In genomic region chr9:23842531-23843129, GRCh38 we compare ENCODE assay signal across 1 cellular context.
TF ChIP-seq lines count a peak whose summit lies in the region.

No MANE protein-coding gene starts in this region.

TF ChIP-seq in SK-N-SH, 30 proteins besides CTCF, POLR2A, EP300 and RAD21 (continued from another document):
- TF ChIP-seq USF2 (IDR thresholded peaks at IDR 0.05; ENCODE audit: borderline replicate concordance, low read depth, low read length), result no peak
- no peak for TF ChIP-seq TCF12 (IDR thresholded peaks at IDR 0.05)
- no peak for TF ChIP-seq YY1 (IDR thresholded peaks at IDR 0.05; ENCODE audit: low read depth)
- no peak for TF ChIP-seq TEAD4 (IDR thresholded peaks at IDR 0.05; ENCODE audit: borderline replicate concordance, insufficient read depth)
- TF ChIP-seq POLR2AphosphoS5 (IDR thresholded peaks at IDR 0.05; ENCODE audit: low read depth, low read length), result no peak
- TF ChIP-seq FOXJ3 (CRISPR knock-in tag; IDR thresholded peaks at IDR 0.05), result no peak
- no peak for TF ChIP-seq SIN3A (IDR thresholded peaks at IDR 0.05; ENCODE audit: borderline replicate concordance, low read depth, low read length)
